15 cellular contexts compared by ENCODE assay signal in genomic region chr9:112553256-112553826, GRCh38.
DNase-seq lines count a peak whose midpoint lies in the region; ATAC-seq and TF ChIP-seq lines count a peak whose summit lies in the region.
"Had no signal": no experiment of that assay in that cellular context is flagged by ENCODE, and none has a peak within 500 bp of the region (broad histone marks: within the 10 kb centered on the region; RNA-seq: fewer than 3 reads in every experiment).

No MANE protein-coding gene starts in this region.

- ATAC-seq in left ventricle myocardium superior (peak; percentile 33), Right ventricle myocardium superior (ENCODE audit: poor library complexity) (no peak)
- no peak for ATAC-seq in stimulated activated naive B cell treated with anti-CD40 and anti-IgM and Interleukin-4, amounts not matched to agents 10 μg/mL and 1 μg/mL and 100 μg/mL, for 72 hours (replicated peaks)

- peaks cover 58% of the 10 kb centered on the region for H3K4me1 Mint-ChIP-seq in brain
- H3K4me1 Mint-ChIP-seq in stimulated activated naive B cell treated with anti-CD40 and anti-IgM and Interleukin-4, amounts not matched to agents 10 μg/mL and 1 μg/mL and 100 μg/mL, for 72 hours = peaks cover 11 to 18% of the 10 kb centered on the region in 2 donors
- H3K4me1 Mint-ChIP-seq: CD4-positive, alpha-beta memory T cell had no signal

- TF ChIP-seq CTCF in brain (conservative IDR thresholded peaks at IDR 0.05) = no peak

- H3K9me3 Mint-ChIP-seq in brain = peaks cover 0 to 9% (median 0%) of the 10 kb centered on the region in 5 experiments
- H3K9me3 Mint-ChIP-seq in stimulated activated naive B cell treated with anti-CD40 and anti-IgM and Interleukin-4, amounts not matched to agents 10 μg/mL and 1 μg/mL and 100 μg/mL, for 72 hours = no peaks in the 10 kb centered on the region
- H3K9me3 Mint-ChIP-seq: CD4-positive, alpha-beta memory T cell had no signal

- H3K36me3 Mint-ChIP-seq in brain = peaks cover 23% of the 10 kb centered on the region
- peaks cover 3 to 5% of the 10 kb centered on the region in 2 donors for H3K36me3 Mint-ChIP-seq in stimulated activated naive B cell treated with anti-CD40 and anti-IgM and Interleukin-4, amounts not matched to agents 10 μg/mL and 1 μg/mL and 100 μg/mL, for 72 hours

- intact Hi-C loops in left ventricle myocardium superior (cut with micrococcal nuclease) (no loop called here), Right ventricle myocardium superior (cut with DNase I) (no loop called here)

- H3K27ac Mint-ChIP-seq in brain = peak overlapping the region in 3 of 5 experiments; percentile 3 to 84 (median 34)
- peak overlapping the region; percentile 59 for H3K27ac Mint-ChIP-seq in stimulated activated naive B cell treated with anti-CD40 and anti-IgM and Interleukin-4, amounts not matched to agents 10 μg/mL and 1 μg/mL and 100 μg/mL, for 72 hours
- H3K27ac Mint-ChIP-seq: CD14-positive monocyte; CD4-positive, alpha-beta memory T cell had no signal

- no peaks in the 10 kb centered on the region for H3K27me3 Mint-ChIP-seq in brain
- H3K27me3 Mint-ChIP-seq in stimulated activated naive B cell treated with anti-CD40 and anti-IgM and Interleukin-4, amounts not matched to agents 10 μg/mL and 1 μg/mL and 100 μg/mL, for 72 hours = no peaks in the 10 kb centered on the region
- H3K27me3 Mint-ChIP-seq: CD4-positive, alpha-beta memory T cell had no signal

- no peak overlapping the region for H3K4me3 Mint-ChIP-seq in brain
- H3K4me3 Mint-ChIP-seq in stimulated activated naive B cell treated with anti-CD40 and anti-IgM and Interleukin-4, amounts not matched to agents 10 μg/mL and 1 μg/mL and 100 μg/mL, for 72 hours = no peak overlapping the region
- H3K4me3 Mint-ChIP-seq: CD14-positive monocyte; CD4-positive, alpha-beta memory T cell had no signal

- DNase-seq in left ventricle myocardium superior = no peak
- no peak for DNase-seq in Right ventricle myocardium superior
- DNase-seq in stimulated activated naive B cell treated with anti-CD40 and anti-IgM and Interleukin-4, amounts not matched to agents 10 μg/mL and 1 μg/mL and 100 μg/mL, for 72 hours = no peak
- no peak for DNase-seq in HT-29 (ENCODE audit: low spot score)
- no peak for DNase-seq in NCI-H82 (lab: John Stamatoyannopoulos, UW)
- DNase-seq in SW 1271 (lab: John Stamatoyannopoulos, UW) = no peak
- DNase-seq: 8988T; Calu3; CD4-positive, alpha-beta memory T cell; DMS79 treated with DMSO at 0.1 percent for 48 hours; GF-D8; GOT3; H7 had no signal
